ENCODE assay signal across 18 cellular contexts in genomic region chr3:114606336-114606735, GRCh38.
"Had no signal": no experiment of that assay in that cellular context is flagged by ENCODE, and none has a peak within 500 bp of the region (broad histone marks: within the 10 kb centered on the region; RNA-seq: fewer than 3 reads in every experiment).

No MANE protein-coding gene starts in this region.

- H3K9me3 Mint-ChIP-seq: activated B cell treated with CpG ODN at 0.5 μM for 24 hours; activated CD4-positive, alpha-beta T cell treated with anti-CD3 and anti-CD28 coated beads, Interleukin-2, amount 10 ng/mL, durations not matched to agents 7 days and 5 days; activated naive CD4-positive, alpha-beta T cell treated with anti-CD3 and anti-CD28 coated beads for 36 hours; activated T-helper 17 cell treated with anti-CD3 and anti-CD28 coated beads, Interleukin-2, amount 50 U/mL, for 72 hours; naive thymus-derived CD8-positive, alpha-beta T cell; stimulated activated naive CD8-positive, alpha-beta T cell treated with anti-CD3 and anti-CD28 coated beads, Interleukin-15, Interleukin-2, amounts not matched to agents 100 ng/mL and 50 ng/mL, for 24 hours; T-helper 1 cell treated with Interleukin-12 subunit alpha and Interleukin-12 subunit beta and Interleukin-4 antibody, amounts not matched to agents 30 μg/mL and 1 μg/mL, for 36 hours had no signal

- H3K36me3 ChIP-seq: heart right ventricle, prostate gland had no signal

- H3K4me3 Mint-ChIP-seq: activated B cell treated with CpG ODN at 0.5 μM for 24 hours; activated CD4-positive, alpha-beta T cell treated with anti-CD3 and anti-CD28 coated beads, Interleukin-2, amount 10 ng/mL, durations not matched to agents 7 days and 5 days; activated naive CD4-positive, alpha-beta T cell treated with anti-CD3 and anti-CD28 coated beads for 36 hours; activated T-helper 17 cell treated with anti-CD3 and anti-CD28 coated beads, Interleukin-2, amount 50 U/mL, for 72 hours; naive thymus-derived CD8-positive, alpha-beta T cell; stimulated activated naive CD8-positive, alpha-beta T cell treated with anti-CD3 and anti-CD28 coated beads, Interleukin-15, Interleukin-2, amounts not matched to agents 100 ng/mL and 50 ng/mL, for 24 hours; T-helper 1 cell treated with Interleukin-12 subunit alpha and Interleukin-12 subunit beta and Interleukin-4 antibody, amounts not matched to agents 30 μg/mL and 1 μg/mL, for 36 hours had no signal

- H3K27ac ChIP-seq: prostate gland had no signal

- H3K9me3 ChIP-seq: heart right ventricle, prostate gland, testis had no signal

- H3K4me1 ChIP-seq: prostate gland, testis had no signal

- H3K27me3 ChIP-seq: heart right ventricle, testis had no signal

- H3K4me3 ChIP-seq: heart right ventricle, prostate gland, testis had no signal

- ATAC-seq: activated T-helper 17 cell treated with anti-CD3 and anti-CD28 coated beads, Interleukin-2, amount 50 U/mL, for 72 hours; naive thymus-derived CD8-positive, alpha-beta T cell had no signal

- H3K27ac Mint-ChIP-seq: activated B cell treated with CpG ODN at 0.5 μM for 24 hours; activated CD4-positive, alpha-beta T cell treated with anti-CD3 and anti-CD28 coated beads, Interleukin-2, amount 10 ng/mL, durations not matched to agents 7 days and 5 days; activated naive CD4-positive, alpha-beta T cell treated with anti-CD3 and anti-CD28 coated beads for 36 hours; activated T-helper 17 cell treated with anti-CD3 and anti-CD28 coated beads, Interleukin-2, amount 50 U/mL, for 72 hours; stimulated activated naive CD8-positive, alpha-beta T cell treated with anti-CD3 and anti-CD28 coated beads, Interleukin-15, Interleukin-2, amounts not matched to agents 100 ng/mL and 50 ng/mL, for 24 hours; T-helper 1 cell treated with Interleukin-12 subunit alpha and Interleukin-12 subunit beta and Interleukin-4 antibody, amounts not matched to agents 30 μg/mL and 1 μg/mL, for 36 hours had no signal

- H3K4me1 Mint-ChIP-seq: activated B cell treated with CpG ODN at 0.5 μM for 24 hours; activated CD4-positive, alpha-beta T cell treated with anti-CD3 and anti-CD28 coated beads, Interleukin-2, amount 10 ng/mL, durations not matched to agents 7 days and 5 days; activated T-helper 17 cell treated with anti-CD3 and anti-CD28 coated beads, Interleukin-2, amount 50 U/mL, for 72 hours had no signal

- DNase-seq: activated B cell treated with CpG ODN at 0.5 μM for 24 hours; activated CD4-positive, alpha-beta T cell treated with anti-CD3 and anti-CD28 coated beads, Interleukin-2, amount 10 ng/mL, durations not matched to agents 7 days and 5 days; activated CD8-positive, alpha-beta memory T cell treated with anti-CD3 and anti-CD28 coated beads for 24 hours; activated naive CD4-positive, alpha-beta T cell treated with anti-CD3 and anti-CD28 coated beads for 36 hours; central memory CD4-positive, alpha-beta T cell; foreskin melanocyte; heart right ventricle; islet precursor cell; midbrain; naive thymus-derived CD8-positive, alpha-beta T cell; occipital lobe; stimulated activated CD4-positive, alpha-beta T cell treated with anti-CD3 and anti-CD28 coated beads, Interleukin-15, amount 100 ng/mL, for 24 hours; stimulated activated CD4-positive, alpha-beta T cell treated with anti-CD3 and anti-CD28 coated beads, Interleukin-4, amount 100 ng/mL, for 24 hours; testis had no signal

- H3K27me3 Mint-ChIP-seq: activated B cell treated with CpG ODN at 0.5 μM for 24 hours; activated CD4-positive, alpha-beta T cell treated with anti-CD3 and anti-CD28 coated beads, Interleukin-2, amount 10 ng/mL, durations not matched to agents 7 days and 5 days; activated T-helper 17 cell treated with anti-CD3 and anti-CD28 coated beads, Interleukin-2, amount 50 U/mL, for 72 hours; naive thymus-derived CD8-positive, alpha-beta T cell; stimulated activated naive CD8-positive, alpha-beta T cell treated with anti-CD3 and anti-CD28 coated beads, Interleukin-15, Interleukin-2, amounts not matched to agents 100 ng/mL and 50 ng/mL, for 24 hours had no signal
